ENCODE assay signal across 28 cellular contexts in genomic region chr15:91632176-91632575, GRCh38.
"Had no signal": no experiment of that assay in that cellular context is flagged by ENCODE, and none has a peak within 500 bp of the region (broad histone marks: within the 10 kb centered on the region; RNA-seq: fewer than 3 reads in every experiment).

No MANE protein-coding gene starts in this region.

- H3K4me1 ChIP-seq: Peyer's patch, SJSA1 had no signal

- H3K4me3 ChIP-seq: Peyer's patch, SJSA1 had no signal

- H3K4me2 ChIP-seq: KMS-11, SK-N-SH had no signal

- H3K27ac ChIP-seq: KMS-11, Peyer's patch, SJSA1 had no signal

- DNase-seq: activated CD4-positive, alpha-beta T cell treated with anti-CD3 and anti-CD28 coated beads for 36 hours; activated CD4-positive, alpha-beta T cell treated with anti-CD3 and anti-CD28 coated beads, Interleukin-2, amount 10 ng/mL, durations not matched to agents 7 days and 5 days; activated CD4-positive, alpha-beta T cell treated with anti-CD3 and anti-CD28 coated beads, Interleukin-2, amount 50 U/mL, for 48 hours; activated CD8-positive, alpha-beta memory T cell treated with anti-CD3 and anti-CD28 coated beads, Interleukin-2, amount 50 U/mL, for 4 hours; activated CD8-positive, alpha-beta T cell treated with anti-CD3 and anti-CD28 coated beads, Interleukin-2, amount 10 ng/mL, durations not matched to agents 7 days and 5 days; activated effector memory CD4-positive, alpha-beta T cell treated with Interleukin-2 at 50 U/mL for 16 hours; activated naive CD4-positive, alpha-beta T cell treated with anti-CD3 and anti-CD28 coated beads, Interleukin-2, amount 10 ng/mL, durations not matched to agents 7 days and 5 days; activated naive CD8-positive, alpha-beta T cell treated with anti-CD3 and anti-CD28 coated beads, Interleukin-2, amount 50 U/mL, for 24 hours; activated T-cell treated with anti-CD3 and anti-CD28 coated beads for 4 hours; activated T-cell treated with anti-CD3 and anti-CD28 coated beads, Interleukin-2, amount 50 U/mL, for 4 hours; anterior cingulate cortex; caudate nucleus; cerebellar nuclear complex; NCI-H1092 treated with DMSO at 0.1 percent for 48 hours; NCI-H1417; NCI-H146; NCI-H2081 treated with DMSO at 0.1 percent for 48 hours; NCI-H2171; NCI-H69; NCI-H82; NK-92 treated with Interleukin-12 subunit alpha and Interleukin-12 subunit beta, amount 100 ng/mL, for 24 hours; PC-3; Peyer's patch; RPMI8226; SHP77 treated with DMSO at 0.1 percent for 48 hours; SK-N-SH had no signal

- H3K9me3 ChIP-seq: Peyer's patch, SJSA1, SK-N-SH had no signal

- H3K36me3 ChIP-seq: Peyer's patch, SJSA1 had no signal

- H3K27me3 ChIP-seq: Peyer's patch, SJSA1 had no signal
